30 cellular contexts compared by ENCODE assay signal in the genomic region with DNA sequence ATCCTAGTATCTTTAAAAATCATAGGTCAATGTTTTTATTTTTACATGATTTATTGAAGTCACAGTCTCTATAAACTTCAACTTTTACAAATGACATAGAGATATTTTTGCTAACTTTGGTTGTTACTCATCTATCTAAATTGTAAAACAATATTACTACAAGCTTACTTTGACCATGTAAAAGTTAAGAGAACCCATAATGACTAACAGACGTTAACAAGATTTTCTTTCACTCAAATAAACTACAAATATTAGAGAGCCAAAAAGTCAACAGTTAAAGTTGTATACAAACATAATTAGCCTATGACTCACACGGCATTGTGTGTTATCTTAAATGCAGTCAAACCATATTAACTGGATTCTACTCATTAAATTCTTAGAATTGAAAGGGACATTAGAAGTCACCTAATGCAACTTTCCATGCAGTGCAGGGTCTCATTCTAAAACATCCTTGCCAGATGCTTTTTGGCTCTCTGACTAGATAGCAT. TPM values are rescaled to one million over a fixed set of nuclear protein-coding genes. Genes with fewer than 3 reads are reported as not detected.
DNase-seq lines count a peak whose midpoint lies in the region; ATAC-seq, FAIRE-seq and TF ChIP-seq lines count a peak whose summit lies in the region.
"Had no signal": no experiment of that assay in that cellular context is flagged by ENCODE, and none has a peak within 500 bp of the region (broad histone marks: within the 10 kb centered on the region; RNA-seq: fewer than 3 reads in every experiment).

No MANE protein-coding gene starts in this region.

- H3K9me3 ChIP-seq in IMR-90 (ENCODE audit: control insufficient read depth, insufficient read depth, low read length) (no peaks in the 10 kb centered on the region), K562 (replicated peaks; ENCODE audit: control insufficient read depth, insufficient read depth, low read depth, low read length) (no peaks in the 10 kb centered on the region), kidney (ENCODE audit: control insufficient read depth in 1 of 2, low read length in 2 of 2) (no peaks in the 10 kb centered on the region), neural progenitor cell (ENCODE audit: low read depth) (no peaks in the 10 kb centered on the region)
- H3K9me3 ChIP-seq: gastrocnemius medialis, MG63, spleen, transverse colon had no signal

- TF ChIP-seq EP300 in K562 (IDR thresholded peaks at IDR 0.05; ENCODE audit: low read length): no peak

- CTCF ChIA-PET in IMR-90 (lab: Yijun Ruan, JAX) (no interaction called here), K562 (lab: Yijun Ruan, JAX; ENCODE audit: low intra/inter-chr PET ratio) (no interaction called here)

- H3K4me3 Mint-ChIP-seq in neural progenitor cell: no peak overlapping the region
- H3K4me3 Mint-ChIP-seq: activated CD8-positive, alpha-beta T cell treated with anti-CD3 and anti-CD28 coated beads, Interleukin-2, amount 10 ng/mL, durations not matched to agents 7 days and 5 days; IgD-negative memory B cell; memory B cell; neural crest cell; T-helper 1 cell treated with Interleukin-12 subunit alpha and Interleukin-12 subunit beta and Interleukin-4 antibody, amounts not matched to agents 30 μg/mL and 1 μg/mL, for 36 hours had no signal

- H3K79me2 ChIP-seq in K562 (ENCODE audit: control insufficient read depth, insufficient read depth, low read length) (no peaks in the 10 kb centered on the region), neural progenitor cell (ENCODE audit: low read depth) (no peaks in the 10 kb centered on the region)
- H3K79me2 ChIP-seq: hepatocyte had no signal

- H3K27me3 ChIP-seq in IMR-90 (ENCODE audit: control insufficient read depth, insufficient read depth, low read length) (no peaks in the 10 kb centered on the region), K562 (ENCODE audit: control insufficient read depth in 2 of 2, insufficient read depth in 2 of 2, low read length in 2 of 2) (no peaks in the 10 kb centered on the region), neural progenitor cell (no peaks in the 10 kb centered on the region)
- H3K27me3 ChIP-seq: brain microvascular endothelial cell, gastrocnemius medialis, hepatocyte, MG63, spleen, transverse colon had no signal

- no peaks in the 10 kb centered on the region for H4K20me1 ChIP-seq in IMR-90 (ENCODE audit: insufficient read depth, low read length)
- H4K20me1 ChIP-seq in K562 (replicated peaks; ENCODE audit: control insufficient read depth, insufficient read depth, low read length): no peaks in the 10 kb centered on the region
- no peaks in the 10 kb centered on the region for H4K20me1 ChIP-seq in neural progenitor cell (ENCODE audit: low read depth)

- no peak overlapping the region for H4K5ac ChIP-seq in IMR-90 (ENCODE audit: low read depth, low read length)

- H2BK120ac ChIP-seq in IMR-90 (ENCODE audit: low read depth, low read length): no peak overlapping the region

- H3K9me1 ChIP-seq in IMR-90 (ENCODE audit: insufficient read depth, low read length): no peaks in the 10 kb centered on the region
- H3K9me1 ChIP-seq in K562 (ENCODE audit: control insufficient read depth, insufficient read depth, low read length): no peaks in the 10 kb centered on the region

- no peak overlapping the region for H4K91ac ChIP-seq in IMR-90 (ENCODE audit: insufficient read depth, low read depth, low read length)

- POLR2A ChIA-PET in IMR-90 (lab: Charles Lee; ENCODE audit: unreplicated experiment): no interaction called here
- POLR2A ChIA-PET in K562 (lab: Yijun Ruan, JAX): no interaction called here

- H3K14ac ChIP-seq in IMR-90 (replicated peaks; ENCODE audit: low read depth, low read length): no peak overlapping the region

- peak; percentile 28 for DNase-seq in EH (ENCODE audit: low read depth)
- no peak for DNase-seq in IMR-90
- no peak for DNase-seq in K562 (ENCODE audit: extremely low read depth in 1 of 4, low spot score in 3 of 4)
- DNase-seq in kidney: no peak
- DNase-seq in NCI-H82 treated with DMSO at 0.1 percent for 48 hours (lab: John Stamatoyannopoulos, UW; ENCODE audit: unreplicated experiment): no peak
- DNase-seq in neural progenitor cell (ENCODE audit: low spot score): no peak
- no peak for DNase-seq in Right ventricle myocardium superior
- DNase-seq in NCI-H1105 treated with DMSO at 0.1 percent for 48 hours (lab: John Stamatoyannopoulos, UW): no peak
- DNase-seq: activated CD4-positive, alpha-beta T cell treated with anti-CD3 and anti-CD28 coated beads for 1 hour; activated CD8-positive, alpha-beta T cell treated with anti-CD3 and anti-CD28 coated beads, Interleukin-2, amount 10 ng/mL, durations not matched to agents 7 days and 5 days; activated effector memory CD4-positive, alpha-beta T cell treated with anti-CD3 and anti-CD28 coated beads, Interleukin-2, amount 50 U/mL, for 16 hours; activated T-cell treated with anti-CD3 and anti-CD28 coated beads for 4 hours; brain microvascular endothelial cell; gastrocnemius medialis; MG63; NCI-H2107; NCI-H748 treated with DMSO at 0.1 percent for 48 hours; right cardiac atrium; spleen; stimulated activated CD4-positive, alpha-beta T cell treated with anti-CD3 and anti-CD28 coated beads, Interleukin-2, amount 100 ng/mL, for 48 hours; transverse colon had no signal

- H3K23ac ChIP-seq in IMR-90 (ENCODE audit: low read depth, low read length): no peak overlapping the region

- FAIRE-seq in K562 (lab: Jason Lieb, UNC) (no peak), kidney (lab: Jason Lieb, UNC) (peak; percentile 13)
- FAIRE-seq: H1 had no signal

- no peak overlapping the region for H2BK5ac ChIP-seq in IMR-90 (ENCODE audit: low read depth, low read length, poor library complexity, severe bottlenecking)

- no peaks in the 10 kb centered on the region; the same call in 1 of the 2 replicates for H3K4me1 ChIP-seq in IMR-90 (ENCODE audit: control insufficient read depth, insufficient read depth, low read length)
- peaks cover 4% of the 10 kb centered on the region in 2 experiments; a peak in 2 of 5 replicates for H3K4me1 ChIP-seq in K562 (replicated peaks in 1 of 2; ENCODE audit: control insufficient read depth in 2 of 2, insufficient read depth in 2 of 2, low read length in 2 of 2)
- H3K4me1 ChIP-seq in kidney (ENCODE audit: control insufficient read depth in 1 of 2, insufficient read depth in 1 of 2, low read depth in 1 of 2, low read length in 2 of 2): no peaks in the 10 kb centered on the region
- no peaks in the 10 kb centered on the region for H3K4me1 ChIP-seq in neural progenitor cell
- H3K4me1 ChIP-seq: gastrocnemius medialis, spleen, transverse colon had no signal

- no peak overlapping the region for H2BK20ac ChIP-seq in IMR-90 (ENCODE audit: low read depth, low read length)

- no peaks in the 10 kb centered on the region for H3K9me3 Mint-ChIP-seq in neural progenitor cell
- H3K9me3 Mint-ChIP-seq: IgD-negative memory B cell; memory B cell; neural crest cell; T-helper 1 cell treated with Interleukin-12 subunit alpha and Interleukin-12 subunit beta and Interleukin-4 antibody, amounts not matched to agents 30 μg/mL and 1 μg/mL, for 36 hours had no signal

- H3K18ac ChIP-seq in IMR-90 (ENCODE audit: low read depth, low read length): no peak overlapping the region

- H3K36me3 ChIP-seq in IMR-90 (ENCODE audit: control insufficient read depth, insufficient read depth, low read length) (peaks cover 3% of the 10 kb centered on the region; the same call in 1 of the 2 replicates), K562 (ENCODE audit: control insufficient read depth, insufficient read depth, low read length) (peaks cover 31% of the 10 kb centered on the region), kidney (ENCODE audit: control insufficient read depth in 1 of 2, insufficient read depth in 2 of 2, low read length in 2 of 2) (peaks cover 7% of the 10 kb centered on the region in 2 donors), neural progenitor cell (no peaks in the 10 kb centered on the region)
- H3K36me3 ChIP-seq: brain microvascular endothelial cell had no signal

- no peak overlapping the region for H3K56ac ChIP-seq in IMR-90 (ENCODE audit: extremely low read depth, insufficient read depth, low read length)

- no peak overlapping the region for H2AK9ac ChIP-seq in IMR-90 (replicated peaks; ENCODE audit: low read depth, low read length, poor library complexity)

- BruUV-seq in IMR-90 (replicated peaks; lab: Mats Ljungman, UMichigan) (no TSS peak), K562 (replicated peaks; lab: Mats Ljungman, UMichigan) (no TSS peak)

- H3F3A ChIP-seq in neural progenitor cell (ENCODE audit: low read depth): no peaks in the 10 kb centered on the region

- H2BK15ac ChIP-seq in IMR-90 (ENCODE audit: low read depth, low read length): no peak overlapping the region

- H2AFZ ChIP-seq in IMR-90 (replicated peaks; ENCODE audit: low read length, poor library complexity) (no peak overlapping the region), K562 (ENCODE audit: low read depth, low read length) (no peak overlapping the region), neural progenitor cell (replicated peaks) (no peak overlapping the region)
- H2AFZ ChIP-seq: hepatocyte had no signal

- H3K4me3 ChIP-seq in IMR-90 (ENCODE audit: insufficient read depth, low read depth, low read length) (no peak overlapping the region), K562 (no peak overlapping the region), kidney (ENCODE audit: low read length in 2 of 2) (no peak overlapping the region), neural progenitor cell (no peak overlapping the region)
- H3K4me3 ChIP-seq: gastrocnemius medialis, hepatocyte, MG63, spleen, transverse colon had no signal

- dilution Hi-C loops in IMR-90 (cut with HindIII; ENCODE audit: low sequenced_read_pairs, unreplicated experiment): no loop called here

- H3K4me2 ChIP-seq in IMR-90 (ENCODE audit: low read depth, low read length) (no peak overlapping the region), K562 (ENCODE audit: insufficient read depth, low read length) (no peak overlapping the region), neural progenitor cell (no peak overlapping the region)
- H3K4me2 ChIP-seq: hepatocyte had no signal

- no peaks in the 10 kb centered on the region for H3K27me3 Mint-ChIP-seq in neural progenitor cell (ENCODE audit: insufficient read depth, low read depth)
- H3K27me3 Mint-ChIP-seq: IgD-negative memory B cell, memory B cell had no signal

- in situ Hi-C loops in IMR-90 (cut with MboI; ENCODE audit: low sequenced_read_pairs): no loop called here
- in situ Hi-C loops in K562 (cut with MboI): no loop called here

- H3K27ac ChIP-seq in IMR-90 (ENCODE audit: insufficient read depth, low read length) (no peak overlapping the region), K562 (ENCODE audit: extremely low read depth, low read depth, low read length) (no peak overlapping the region), kidney (ENCODE audit: low read depth in 2 of 2, low read length in 2 of 2) (no peak overlapping the region), neural progenitor cell (no peak overlapping the region)
- H3K27ac ChIP-seq: brain microvascular endothelial cell, gastrocnemius medialis, hepatocyte, RWPE1, spleen, transverse colon had no signal

- WGBS in IMR-90 (ENCODE audit: extremely low coverage in 2 of 2, insufficient read length in 1 of 2), 2 experiments: no CpG with 5 or more reads among the region's 2 CpGs
- 43% methylated on average over 2 of the region's 2 CpGs for WGBS in K562 (ENCODE audit: insufficient coverage, low coverage, missing lambda C conversion rate)

- H4K8ac ChIP-seq in IMR-90 (ENCODE audit: low read depth in 2 of 2, low read length in 2 of 2): no peak overlapping the region

- H3K9ac ChIP-seq in IMR-90 (ENCODE audit: low read depth, low read length) (no peak overlapping the region), K562 (ENCODE audit: insufficient read depth in 1 of 2, low read depth in 2 of 2, low read length in 2 of 2) (no peak overlapping the region), kidney (ENCODE audit: low read length in 2 of 2) (no peak overlapping the region), neural progenitor cell (no peak overlapping the region)

- TF ChIP-seq POLR2A in IMR-90 (IDR thresholded peaks at IDR 0.05; ENCODE audit: low read depth, low read length) (no peak), K562 (conservative IDR thresholded peaks at IDR 0.05) (no peak)

- H2AK5ac ChIP-seq in IMR-90 (ENCODE audit: low read depth, low read length): no peak overlapping the region

- H3K27ac Mint-ChIP-seq in neural progenitor cell: no peak overlapping the region
- H3K27ac Mint-ChIP-seq: activated CD8-positive, alpha-beta T cell treated with anti-CD3 and anti-CD28 coated beads, Interleukin-2, amount 10 ng/mL, durations not matched to agents 7 days and 5 days; IgD-negative memory B cell; memory B cell; T-helper 1 cell treated with Interleukin-12 subunit alpha and Interleukin-12 subunit beta and Interleukin-4 antibody, amounts not matched to agents 30 μg/mL and 1 μg/mL, for 36 hours had no signal

- ATAC-seq in IMR-90 (ENCODE audit: low read depth) (0 out of 2 replicates have a peak, but pooled peaks have one; percentile 47), K562 (no peak), Right ventricle myocardium superior (ENCODE audit: poor library complexity) (no peak)
- ATAC-seq: activated CD8-positive, alpha-beta T cell treated with anti-CD3 and anti-CD28 coated beads, Interleukin-2, amount 10 ng/mL, durations not matched to agents 7 days and 5 days; gastrocnemius medialis; right cardiac atrium had no signal

- TF ChIP-seq CTCF in IMR-90 (conservative IDR thresholded peaks at IDR 0.05; ENCODE audit: low read depth, low read length) (no peak), K562 (IDR thresholded peaks at IDR 0.05 in 2 of 3, conservative IDR thresholded peaks at IDR 0.05 in 1 of 3; ENCODE audit: insufficient read depth in 2 of 3, low read depth in 1 of 3, low read length in 3 of 3) (no peak), kidney (IDR thresholded peaks at IDR 0.05; ENCODE audit: borderline replicate concordance, extremely low read depth, insufficient read depth) (no peak), neural progenitor cell (IDR thresholded peaks at IDR 0.05) (no peak)

- H3K4me1 Mint-ChIP-seq in neural progenitor cell: no peaks in the 10 kb centered on the region
- H3K4me1 Mint-ChIP-seq: IgD-negative memory B cell, memory B cell, neural crest cell had no signal

- H3K4ac ChIP-seq in IMR-90 (ENCODE audit: low read depth, low read length): no peak overlapping the region

- peaks cover 17% of the 10 kb centered on the region for H3K36me3 Mint-ChIP-seq in neural progenitor cell

- intact Hi-C loops in IMR-90 (cut with micrococcal nuclease): no loop called here
- intact Hi-C loops in K562 (cut with micrococcal nuclease): no loop called here
- intact Hi-C loops in kidney (cut with DNase I): no loop called here
- intact Hi-C loops in Right ventricle myocardium superior (cut with DNase I): no loop called here

- TF ChIP-seq RAD21 in IMR-90 (IDR thresholded peaks at IDR 0.05; ENCODE audit: low read length) (no peak), K562 (CRISPR knock-in tag; conservative IDR thresholded peaks at IDR 0.05 in 1 of 2, IDR thresholded peaks at IDR 0.05 in 1 of 2) (no peak)

- H3K79me1 ChIP-seq in IMR-90 (ENCODE audit: low read depth in 1 of 2, low read length in 2 of 2): no peaks in the 10 kb centered on the region

RNA-seq across cellular contexts. Expression of a gene that starts 42.1 kb away (rescaled TPM):
- total RNA-seq in IMR-90 (2012; rRNA removed) (not detected in 2 replicates), K562 (2014; rRNA removed) (not detected in 2 replicates), K562 (2014; rRNA removed; fragmentation: Illumina TruSeq; extraction: Trizol) (not detected in 2 replicates), K562 (2015; rRNA removed; fragmentation: Illumina TruSeq; extraction: Trizol) (not detected in 2 replicates), K562 (2021) (not detected in 2 replicates), kidney (0.35 TPM), neural progenitor cell (ENCODE audit: low replicate concordance) (8.8 and 10.8 TPM in 2 replicates), Right ventricle myocardium superior (not detected)
- polyA plus RNA-seq in IMR-90 (2012; rRNA removed) (not detected in 2 replicates), K562 (2011; rRNA removed) (not detected in 2 replicates), K562 (2014; fragmentation: Illumina TruSeq; extraction: Trizol) (not detected in 2 replicates), K562 (2014; fragmentation: Nextera tagmentation; extraction: Ambion mirVana) (not detected), K562 (2014; rRNA removed) (not detected in 2 replicates), kidney (ENCODE audit: insufficient read depth, low read depth, low replicate concordance) (4.4 TPM)
- not detected in 2 replicates for polyA plus RNA-seq in IMR-90 (2012; cell fraction: cytosol; rRNA removed)
- polyA plus RNA-seq in IMR-90 (2012; cell fraction: nucleus; rRNA removed; ENCODE audit: low replicate concordance): not detected in 2 replicates
- not detected in 2 replicates for total RNA-seq in K562 (2011; cell fraction: chromatin; rRNA removed; ENCODE audit: low replicate concordance)
- total RNA-seq in K562 (2011; cell fraction: nucleolus; rRNA removed): not detected in 2 replicates
- total RNA-seq in K562 (2011; cell fraction: nucleoplasm; rRNA removed): not detected in 2 replicates
- polyA plus RNA-seq in K562 (2011; cell fraction: cytosol; rRNA removed): not detected in 2 replicates
- polyA plus RNA-seq in K562 (2011; cell fraction: nucleus; rRNA removed): not detected in 2 replicates
- not detected in 2 replicates for polyA plus RNA-seq in K562 (2012)
- polyA minus RNA-seq in K562 (2011; rRNA and poly(A)+ RNA removed): not detected in 2 replicates
- not detected in 2 replicates for polyA minus RNA-seq in K562 (2011; cell fraction: cytosol; rRNA and poly(A)+ RNA removed)
- not detected in 2 replicates for polyA minus RNA-seq in K562 (2011; cell fraction: nucleus; rRNA and poly(A)+ RNA removed)
- total RNA-seq: activated CD8-positive, alpha-beta T cell treated with anti-CD3 and anti-CD28 coated beads, Interleukin-2, amount 10 ng/mL, durations not matched to agents 7 days and 5 days; chondrocyte; epithelial cell of proximal tubule; gastrocnemius medialis; right cardiac atrium had no signal
- polyA plus RNA-seq: IgD-negative memory B cell had no signal

RNA-seq across cellular contexts. Expression of a gene that starts 42.9 kb away (rescaled TPM):
- total RNA-seq in IMR-90 (2012; rRNA removed): 5.2 and 11.4 TPM in 2 replicates
- polyA plus RNA-seq in IMR-90 (2012; rRNA removed): 1.3 and 1.8 TPM in 2 replicates
- polyA plus RNA-seq in IMR-90 (2012; cell fraction: cytosol; rRNA removed): 0.19 and 0.26 TPM in 2 replicates
- 0.30 and 2.2 TPM in 2 replicates for polyA plus RNA-seq in IMR-90 (2012; cell fraction: nucleus; rRNA removed; ENCODE audit: low replicate concordance)
- 10.5 and 36.3 TPM in 2 replicates for total RNA-seq in K562 (2011; cell fraction: chromatin; rRNA removed; ENCODE audit: low replicate concordance)
- 7.8 and 10.5 TPM in 2 replicates for total RNA-seq in K562 (2011; cell fraction: nucleolus; rRNA removed)
- total RNA-seq in K562 (2011; cell fraction: nucleoplasm; rRNA removed): 14.8 and 27.5 TPM in 2 replicates
- 10.9 and 24.2 TPM in 2 replicates for total RNA-seq in K562 (2014; rRNA removed)
- total RNA-seq in K562 (2014; rRNA removed; fragmentation: Illumina TruSeq; extraction: Trizol): 13.4 and 18.0 TPM in 2 replicates
- 10.5 and 11.8 TPM in 2 replicates for total RNA-seq in K562 (2015; rRNA removed; fragmentation: Illumina TruSeq; extraction: Trizol)
- 9.7 and 10.1 TPM in 2 replicates for total RNA-seq in K562 (2021)
- polyA plus RNA-seq in K562 (2011; rRNA removed): 11.7 and 13.3 TPM in 2 replicates
- 1.9 and 4.1 TPM in 2 replicates for polyA plus RNA-seq in K562 (2011; cell fraction: cytosol; rRNA removed)
- 12.0 and 17.9 TPM in 2 replicates for polyA plus RNA-seq in K562 (2011; cell fraction: nucleus; rRNA removed)
- 6.1 and 9.3 TPM in 2 replicates for polyA plus RNA-seq in K562 (2012)
- 6.6 and 10.3 TPM in 2 replicates for polyA plus RNA-seq in K562 (2014; fragmentation: Illumina TruSeq; extraction: Trizol)
- polyA plus RNA-seq in K562 (2014; fragmentation: Nextera tagmentation; extraction: Ambion mirVana): 1 to 10 TPM; 2.1 to 3.3 TPM
- 7.5 and 10.6 TPM in 2 replicates for polyA plus RNA-seq in K562 (2014; rRNA removed)
- 26.5 and 26.7 TPM in 2 replicates for polyA minus RNA-seq in K562 (2011; rRNA and poly(A)+ RNA removed)
- polyA minus RNA-seq in K562 (2011; cell fraction: cytosol; rRNA and poly(A)+ RNA removed): 9.6 and 16.6 TPM in 2 replicates
- polyA minus RNA-seq in K562 (2011; cell fraction: nucleus; rRNA and poly(A)+ RNA removed): 14.5 and 26.4 TPM in 2 replicates
- total RNA-seq in kidney: 13.6 TPM
- polyA plus RNA-seq in kidney (ENCODE audit: insufficient read depth, low read depth, low replicate concordance): 4.0 TPM
- 7.8 and 11.8 TPM in 2 replicates for total RNA-seq in neural progenitor cell (ENCODE audit: low replicate concordance)
- 9.5 TPM for total RNA-seq in Right ventricle myocardium superior

RNA-seq across cellular contexts. Expression of a gene that starts 43.1 kb away (rescaled TPM):
- total RNA-seq in IMR-90 (2012; rRNA removed) (72.5 and 92.1 TPM in 2 replicates), K562 (2014; rRNA removed) (48.4 and 65.3 TPM in 2 replicates), K562 (2014; rRNA removed; fragmentation: Illumina TruSeq; extraction: Trizol) (77.3 and 80.8 TPM in 2 replicates), K562 (2015; rRNA removed; fragmentation: Illumina TruSeq; extraction: Trizol) (91.4 and 97.5 TPM in 2 replicates), K562 (2021) (88.6 and 103 TPM in 2 replicates), kidney (10.9 TPM), neural progenitor cell (ENCODE audit: low replicate concordance) (93.4 and 99.5 TPM in 2 replicates), Right ventricle myocardium superior (4.7 TPM)
- polyA plus RNA-seq in IMR-90 (2012; rRNA removed) (19.9 and 23.3 TPM in 2 replicates), K562 (2011; rRNA removed) (81.4 and 84.4 TPM in 2 replicates), K562 (2014; fragmentation: Illumina TruSeq; extraction: Trizol) (62.3 and 85.4 TPM in 2 replicates), K562 (2014; fragmentation: Nextera tagmentation; extraction: Ambion mirVana) (10 to 100 TPM; 30.0 to 48.3 TPM), K562 (2014; rRNA removed) (54.1 and 60.6 TPM in 2 replicates), kidney (ENCODE audit: insufficient read depth, low read depth, low replicate concordance) (3.4 TPM)
- 9.6 and 17.9 TPM in 2 replicates for polyA plus RNA-seq in IMR-90 (2012; cell fraction: cytosol; rRNA removed)
- polyA plus RNA-seq in IMR-90 (2012; cell fraction: nucleus; rRNA removed; ENCODE audit: low replicate concordance): 8.1 and 18.7 TPM in 2 replicates
- 28.4 and 31.8 TPM in 2 replicates for total RNA-seq in K562 (2011; cell fraction: chromatin; rRNA removed; ENCODE audit: low replicate concordance)
- 24.7 and 27.8 TPM in 2 replicates for total RNA-seq in K562 (2011; cell fraction: nucleolus; rRNA removed)
- total RNA-seq in K562 (2011; cell fraction: nucleoplasm; rRNA removed): 25.7 and 27.4 TPM in 2 replicates
- polyA plus RNA-seq in K562 (2011; cell fraction: cytosol; rRNA removed): 56.2 and 87.8 TPM in 2 replicates
- polyA plus RNA-seq in K562 (2011; cell fraction: nucleus; rRNA removed): 56.6 and 58.2 TPM in 2 replicates
- polyA plus RNA-seq in K562 (2012): 36.2 and 50.9 TPM in 2 replicates
- polyA minus RNA-seq in K562 (2011; rRNA and poly(A)+ RNA removed): 97.0 and 97.2 TPM in 2 replicates
- 64.3 and 65.9 TPM in 2 replicates for polyA minus RNA-seq in K562 (2011; cell fraction: cytosol; rRNA and poly(A)+ RNA removed)
- polyA minus RNA-seq in K562 (2011; cell fraction: nucleus; rRNA and poly(A)+ RNA removed): 31.9 and 65.2 TPM in 2 replicates
